ENCODE assay signal across 8 cellular contexts in genomic region chr10:100184426-100185219, GRCh38. TPM values are rescaled to one million over a fixed set of nuclear protein-coding genes. Genes with fewer than 3 reads are reported as not detected.
DNase-seq lines count a peak whose midpoint lies in the region; ATAC-seq and TF ChIP-seq lines count a peak whose summit lies in the region.

No MANE protein-coding gene starts in this region.

- H2AFZ ChIP-seq in osteoblast (ENCODE audit: low read length), result peak overlapping the region; percentile 95

- no peak for TF ChIP-seq CTCF in DOHH2 (IDR thresholded peaks at IDR 0.05; ENCODE audit: low read depth, low read length, poor library complexity, severe bottlenecking)
- TF ChIP-seq CTCF in osteoblast (IDR thresholded peaks at IDR 0.05; ENCODE audit: extremely low read depth, low read depth, low read length), result no peak

- ATAC-seq in HG03354 (IDR thresholded peaks at IDR 0.05; ENCODE audit: poor library complexity, severe bottlenecking, unreplicated experiment) (peak; percentile 9), HG03175 (IDR thresholded peaks at IDR 0.05; ENCODE audit: unreplicated experiment) (no peak)

- peaks cover 91% of the 10 kb centered on the region for H3K36me3 ChIP-seq in DOHH2 (ENCODE audit: control insufficient read depth, low read length)
- H3K36me3 ChIP-seq in esophagus (ENCODE audit: control insufficient read depth in 2 of 2, insufficient read depth in 2 of 2, low read length in 1 of 2), result no peaks in the 10 kb centered on the region
- H3K36me3 ChIP-seq in osteoblast (ENCODE audit: insufficient read depth, low read length), result peaks cover 11% of the 10 kb centered on the region

- H3K4me1 ChIP-seq in DOHH2 (ENCODE audit: control insufficient read depth, low read length), result peaks cover 42% of the 10 kb centered on the region
- peaks cover 2 to 3% of the 10 kb centered on the region in 2 donors for H3K4me1 ChIP-seq in esophagus (ENCODE audit: control insufficient read depth in 2 of 2, insufficient read depth in 2 of 2, low read length in 1 of 2)
- H3K4me1 ChIP-seq in osteoblast (ENCODE audit: insufficient read depth, low read length), result peaks cover 25% of the 10 kb centered on the region

- WGBS in esophagus, 2 donors, result 18 to 19% methylated on average over 6 of the region's 6 CpGs

- no peaks in the 10 kb centered on the region for H3K9me2 ChIP-seq in DOHH2 (replicated peaks; ENCODE audit: control insufficient read depth, low read length)

- peaks cover 96% of the 10 kb centered on the region for H3K79me2 ChIP-seq in DOHH2 (ENCODE audit: control insufficient read depth, low read length)
- peaks cover 63% of the 10 kb centered on the region for H3K79me2 ChIP-seq in osteoblast (ENCODE audit: insufficient read depth, low read length)

- H3K27me3 ChIP-seq in DOHH2 (ENCODE audit: control insufficient read depth, low read length) (no peaks in the 10 kb centered on the region), esophagus (ENCODE audit: control insufficient read depth in 1 of 2, insufficient read depth in 2 of 2, low read length in 2 of 2) (no peaks in the 10 kb centered on the region), osteoblast (ENCODE audit: insufficient read depth, low read length) (no peaks in the 10 kb centered on the region)

- H3K4me2 ChIP-seq in DOHH2 (ENCODE audit: low read length) (peak overlapping the region; percentile 83), osteoblast (ENCODE audit: insufficient read depth, low read length) (peak overlapping the region; percentile 85)

- DNase-seq in SKM-1 (lab: John Stamatoyannopoulos, UW; ENCODE audit: unreplicated experiment) (peak; percentile 49), osteoblast (ENCODE audit: insufficient read length, low spot score, missing footprints) (peak; percentile 58), NCI-H345 treated with DMSO at 0.1 percent for 48 hours (lab: John Stamatoyannopoulos, UW; ENCODE audit: unreplicated experiment) (no peak)
- no peak for DNase-seq in stimulated activated CD4-positive, alpha-beta T cell treated with anti-CD3 and anti-CD28 coated beads, Interleukin-2, amount 100 ng/mL, for 24 hours

- 0 out of 2 replicates have a peak, but pooled peaks cover 3% of the 10 kb centered on the region for H3F3A ChIP-seq in DOHH2 (ENCODE audit: control insufficient read depth, insufficient read depth)

- no peaks in the 10 kb centered on the region for H3K9me3 ChIP-seq in DOHH2 (ENCODE audit: control insufficient read depth, insufficient read depth, low read length)
- H3K9me3 ChIP-seq in esophagus (ENCODE audit: control insufficient read depth in 2 of 2, insufficient read depth in 1 of 2, low read depth in 1 of 2, low read length in 1 of 2), result no peaks in the 10 kb centered on the region
- no peaks in the 10 kb centered on the region for H3K9me3 ChIP-seq in osteoblast (ENCODE audit: low read depth, low read length)

- H4K20me1 ChIP-seq in DOHH2 (ENCODE audit: control insufficient read depth, insufficient read depth, low read depth, low read length) (peaks cover 9% of the 10 kb centered on the region; the same call in 1 of the 2 replicates), osteoblast (ENCODE audit: insufficient read depth, low read length) (peaks cover 5% of the 10 kb centered on the region)

- peak overlapping the region; percentile 80 for H3K4me3 ChIP-seq in DOHH2 (ENCODE audit: low read length)
- peak overlapping the region; percentile 88 to 98 for H3K4me3 ChIP-seq in esophagus (ENCODE audit: low read depth in 1 of 2, low read length in 2 of 2)
- H3K4me3 ChIP-seq in osteoblast (ENCODE audit: insufficient read depth, low read length), result peak overlapping the region; percentile 95

- H3K27ac ChIP-seq in DOHH2 (ENCODE audit: low read depth, low read length) (peak overlapping the region; percentile 77), esophagus (ENCODE audit: low read depth in 2 of 2, low read length in 1 of 2) (peak overlapping the region; percentile 47 to 86), osteoblast (ENCODE audit: low read depth, low read length) (peak overlapping the region; percentile 89)

RNA-seq across cellular contexts. Expression of gene ERLIN1, which starts 1.2 kb away (rescaled TPM):
- polyA plus RNA-seq in esophagus, result 10 to 100 TPM in 1 of 2 donors, 1 to 10 TPM in 1; 6.6 to 18.7 TPM
- 28.6 and 33.0 TPM in 2 replicates for total RNA-seq in osteoblast

RNA-seq across cellular contexts. Expression of gene CHUK, which starts 44.8 kb away (rescaled TPM):
- 1 to 10 TPM; 3.8 to 6.7 TPM for polyA plus RNA-seq in esophagus
- total RNA-seq in osteoblast, result 22.4 and 23.2 TPM in 2 replicates

Comparison
In these comparisons a context has a peak if more than half of its experiments do, and no peak if none do; other contexts are left out.
1. DNase-seq: peak in SKM-1 (single experiment) and osteoblast (single experiment); none in stimulated activated CD4-positive, alpha-beta T cell treated with anti-CD3 and anti-CD28 coated beads, Interleukin-2, amount 100 ng/mL, for 24 hours (0 of 2) and NCI-H345 treated with DMSO at 0.1 percent for 48 hours (single experiment).
2. Peak in every context shown above with its lines, with median percentiles within 50 percentile points of each other: H3K27ac ChIP-seq and H3K4me3 ChIP-seq.